In genomic region chr11:7605544-7605943, GRCh38 we compare ENCODE assay signal across 14 cellular contexts.
DNase-seq lines count a peak whose midpoint lies in the region; ATAC-seq, FAIRE-seq and TF ChIP-seq lines count a peak whose summit lies in the region.
"Had no signal": no experiment of that assay in that cellular context is flagged by ENCODE, and none has a peak within 500 bp of the region (broad histone marks: within the 10 kb centered on the region; RNA-seq: fewer than 3 reads in every experiment).

No MANE protein-coding gene starts in this region.

- H3K27ac Mint-ChIP-seq in astrocyte (ENCODE audit: unreplicated experiment), result no peak overlapping the region
- H3K27ac Mint-ChIP-seq: brain, nephron had no signal

- no peak for FAIRE-seq in astrocyte (lab: Jason Lieb, UNC)
- FAIRE-seq: A204.1 had no signal

- no peak overlapping the region for H3K4me3 Mint-ChIP-seq in astrocyte (ENCODE audit: unreplicated experiment)
- H3K4me3 Mint-ChIP-seq: brain, nephron had no signal

- H3K9me3 ChIP-seq in SK-N-SH (no peaks in the 10 kb centered on the region), astrocyte (ENCODE audit: insufficient read depth, low read depth, low read length) (no peaks in the 10 kb centered on the region), thyroid gland (no peaks in the 10 kb centered on the region)

- no peak for TF ChIP-seq POLR2A in thyroid gland (IDR thresholded peaks at IDR 0.05)

- H3K27me3 ChIP-seq in SK-N-SH (ENCODE audit: insufficient read depth) (no peaks in the 10 kb centered on the region), astrocyte (ENCODE audit: insufficient read depth, low read length) (peaks cover 5% of the 10 kb centered on the region), thyroid gland (no peaks in the 10 kb centered on the region)

- H3K4me2 ChIP-seq in SK-N-SH, result no peak overlapping the region
- peak overlapping the region; percentile 67 for H3K4me2 ChIP-seq in astrocyte (ENCODE audit: low read length)

- H3K36me3 ChIP-seq in SK-N-SH (replicated peaks in 1 of 2; ENCODE audit: control insufficient read depth in 1 of 2, insufficient read depth in 2 of 2, low read length in 1 of 2), result no peaks in the 10 kb centered on the region
- H3K36me3 ChIP-seq in astrocyte (ENCODE audit: insufficient read depth, low read length), result no peaks in the 10 kb centered on the region
- H3K36me3 ChIP-seq in thyroid gland, result peaks cover 0 to under 1% of the 10 kb centered on the region in 2 donors

- no peak overlapping the region for H3K27ac ChIP-seq in SK-N-SH (ENCODE audit: low read depth in 2 of 2, low read length in 1 of 2)
- peak overlapping the region; percentile 55 for H3K27ac ChIP-seq in astrocyte (ENCODE audit: low read depth, low read length)
- peak overlapping the region; percentile 57 to 78 (median 64) for H3K27ac ChIP-seq in thyroid gland
- H3K27ac ChIP-seq: SK-N-MC had no signal

- H3K4me1 ChIP-seq in SK-N-SH (ENCODE audit: control insufficient read depth in 1 of 2, insufficient read depth in 2 of 2, low read depth in 1 of 2, low read length in 1 of 2) (no peaks in the 10 kb centered on the region; a peak in 1 of 4 replicates), astrocyte (ENCODE audit: insufficient read depth, low read length) (peaks cover 21% of the 10 kb centered on the region), thyroid gland (peaks cover 15 to 19% of the 10 kb centered on the region in 2 donors)

- peaks cover 4% of the 10 kb centered on the region for H3K4me1 Mint-ChIP-seq in astrocyte (ENCODE audit: low read depth, unreplicated experiment)
- H3K4me1 Mint-ChIP-seq: nephron had no signal

- POLR2A ChIA-PET in SK-N-SH (lab: Yijun Ruan, JAX), result no interaction called here

- H3K9me3 Mint-ChIP-seq in astrocyte (ENCODE audit: unreplicated experiment), result no peaks in the 10 kb centered on the region
- H3K9me3 Mint-ChIP-seq: brain, nephron had no signal

- no peaks in the 10 kb centered on the region for H3K36me3 Mint-ChIP-seq in astrocyte (ENCODE audit: low read depth, unreplicated experiment)
- H3K36me3 Mint-ChIP-seq: brain had no signal

- 60% methylated on average over 4 of the region's 4 CpGs for WGBS in SK-N-SH (ENCODE audit: low lambda C conversion rate)
- 31 to 32% methylated on average over 4 of the region's 4 CpGs for WGBS in thyroid gland, 2 donors

- DNase-seq in SK-N-SH (no peak), astrocyte (ENCODE audit: low read depth) (peak; percentile 76), left kidney (ENCODE audit: low read depth, low spot score) (peak; percentile 27), thyroid gland (no peak), NCI-H2081 (lab: John Stamatoyannopoulos, UW) (no peak), HCEC 1CT (no peak), HuH-7.5 (ENCODE audit: low spot score) (no peak)
- DNase-seq: NCI-H2107; stimulated activated CD4-positive, alpha-beta T cell treated with anti-CD3 and anti-CD28 coated beads, Interleukin-4, amount 100 ng/mL, for 4 hours had no signal

- H3K27me3 Mint-ChIP-seq in astrocyte (ENCODE audit: low read depth, unreplicated experiment), result peaks cover 4% of the 10 kb centered on the region

- H3K79me2 ChIP-seq in SK-N-SH (ENCODE audit: insufficient read depth), result no peaks in the 10 kb centered on the region
- H3K79me2 ChIP-seq in astrocyte (ENCODE audit: insufficient read depth, low read length), result no peaks in the 10 kb centered on the region

- ATAC-seq in SK-N-SH treated with all-trans-retinoic acid at 6 μM for 48 hours, result no peak

- H3K9ac ChIP-seq in SK-N-SH (no peak overlapping the region), astrocyte (ENCODE audit: low read length) (peak overlapping the region; percentile 30)

- no peaks in the 10 kb centered on the region for H3F3A ChIP-seq in SK-N-SH (replicated peaks; ENCODE audit: insufficient read depth)

- TF ChIP-seq CTCF in SK-N-SH (IDR thresholded peaks at IDR 0.05) (no peak), astrocyte (IDR thresholded peaks at IDR 0.05; ENCODE audit: insufficient read depth, low read depth, low read length) (no peak), thyroid gland (IDR thresholded peaks at IDR 0.05) (no peak)

- intact Hi-C loops in thyroid gland (cut with DNase I), result no loop called here

- TF ChIP-seq RAD21 in SK-N-SH (IDR thresholded peaks at IDR 0.05; ENCODE audit: low read length), result no peak

- H4K20me1 ChIP-seq in SK-N-SH (ENCODE audit: insufficient read depth) (no peaks in the 10 kb centered on the region), astrocyte (ENCODE audit: insufficient read depth, low read length) (no peaks in the 10 kb centered on the region)

- no peak for TF ChIP-seq EP300 in SK-N-SH (IDR thresholded peaks at IDR 0.05; ENCODE audit: borderline replicate concordance in 1 of 2, low read depth in 1 of 2, low read length in 1 of 2)

- H3K4me3 ChIP-seq in SK-N-SH (ENCODE audit: low read depth in 2 of 2, low read length in 1 of 2) (no peak overlapping the region), astrocyte (ENCODE audit: insufficient read depth, low read depth, low read length) (no peak overlapping the region), thyroid gland (replicated peaks in 1 of 3) (no peak overlapping the region)
- H3K4me3 ChIP-seq: SK-N-MC had no signal

- H3K9me2 ChIP-seq in SK-N-SH, result no peaks in the 10 kb centered on the region

- CTCF ChIA-PET in SK-N-SH (lab: Yijun Ruan, JAX), result interaction anchor here (1.1 to 2.5 kb wide), 2 partner anchors 34 to 52 kb away, joined by 5 to 14 read pairs; no protein-coding TSS in a partner anchor

- H2AFZ ChIP-seq in SK-N-SH (ENCODE audit: low read depth) (no peak overlapping the region), astrocyte (ENCODE audit: low read depth, low read length) (no peak overlapping the region)

TF ChIP-seq in SK-N-SH treated with all-trans-retinoic acid at 6 μM for 48 hours, 23 proteins besides CTCF, POLR2A, EP300 and RAD21:
- TF ChIP-seq TCF4 (CRISPR knock-in tag; IDR thresholded peaks at IDR 0.05; ENCODE audit: borderline replicate concordance) (no peak), ZFP3 (CRISPR knock-in tag; IDR thresholded peaks at IDR 0.05) (no peak), ARNTL (CRISPR knock-in tag; IDR thresholded peaks at IDR 0.05; ENCODE audit: borderline replicate concordance, low read depth) (no peak), PPARA (CRISPR knock-in tag; IDR thresholded peaks at IDR 0.05; ENCODE audit: borderline replicate concordance) (no peak), POU6F1 (CRISPR knock-in tag; IDR thresholded peaks at IDR 0.05; ENCODE audit: borderline replicate concordance, low read depth) (no peak), ISL1 (CRISPR knock-in tag; IDR thresholded peaks at IDR 0.05) (peak; percentile 47; the same call in 1 of the 2 replicates)

TF ChIP-seq in SK-N-SH, 30 proteins besides CTCF, POLR2A, EP300 and RAD21 (continues in another document):
- no peak for TF ChIP-seq PBX3 (IDR thresholded peaks at IDR 0.05)
- no peak for TF ChIP-seq TAF1 (IDR thresholded peaks at IDR 0.05; ENCODE audit: borderline replicate concordance, low read depth, low read length)
- TF ChIP-seq MXI1 (IDR thresholded peaks at IDR 0.05; ENCODE audit: low read depth, low read length), result no peak
- TF ChIP-seq RCOR1 (IDR thresholded peaks at IDR 0.05; ENCODE audit: low read length), result no peak
- no peak for TF ChIP-seq ZBTB33 (IDR thresholded peaks at IDR 0.05; ENCODE audit: borderline replicate concordance, low read depth)
- no peak for TF ChIP-seq FOSL2 (IDR thresholded peaks at IDR 0.05; ENCODE audit: borderline replicate concordance, low read depth)
- no peak for TF ChIP-seq USF1 (IDR thresholded peaks at IDR 0.05; ENCODE audit: borderline replicate concordance, low read depth)
- no peak for TF ChIP-seq POLR2AphosphoS5 (IDR thresholded peaks at IDR 0.05; ENCODE audit: low read depth, low read length)
- TF ChIP-seq USF2 (IDR thresholded peaks at IDR 0.05; ENCODE audit: borderline replicate concordance, low read depth, low read length), result no peak
- TF ChIP-seq CHD2 (IDR thresholded peaks at IDR 0.05; ENCODE audit: low read length, partially characterized antibody), result no peak
- no peak for TF ChIP-seq JUND (IDR thresholded peaks at IDR 0.05)
- no peak for TF ChIP-seq NFIC (IDR thresholded peaks at IDR 0.05; ENCODE audit: borderline replicate concordance)
- no peak for TF ChIP-seq GATA2 (CRISPR knock-in tag; IDR thresholded peaks at IDR 0.05)

Comparison
In these comparisons a context has a peak if more than half of its experiments do, and no peak if none do; other contexts are left out.
1. DNase-seq: peak in astrocyte (single experiment) and left kidney (single experiment); none in SK-N-SH (single experiment), thyroid gland (0 of 2), NCI-H2081 (0 of 2), HCEC 1CT (single experiment) and HuH-7.5 (single experiment).
2. H3K27ac ChIP-seq: peak in astrocyte (single experiment) and thyroid gland (3 of 3); none in SK-N-SH (0 of 2).